ENCODE assay signal across 19 cellular contexts in genomic region chr6:44485601-44486000, GRCh38.
"Had no signal": no experiment of that assay in that cellular context is flagged by ENCODE, and none has a peak within 500 bp of the region (broad histone marks: within the 10 kb centered on the region; RNA-seq: fewer than 3 reads in every experiment).

No MANE protein-coding gene starts in this region.

- H3K27ac Mint-ChIP-seq: activated B cell treated with CpG ODN at 0.5 μM for 24 hours; activated CD4-positive, alpha-beta T cell treated with anti-CD3 and anti-CD28 coated beads, Interleukin-2, amount 10 ng/mL, durations not matched to agents 24 days and 14 days; activated T-helper 17 cell treated with anti-CD3 and anti-CD28 coated beads, Interleukin-2, amount 50 U/mL, for 72 hours; nephron had no signal

- H3K36me3 Mint-ChIP-seq: brain had no signal

- H3K9me3 ChIP-seq: heart left ventricle, left lung, ovary, sigmoid colon, upper lobe of right lung had no signal

- H3K4me1 ChIP-seq: upper lobe of right lung had no signal

- DNase-seq: activated B cell treated with CpG ODN at 0.5 μM for 24 hours; activated CD4-positive, alpha-beta T cell treated with anti-CD3 and anti-CD28 coated beads, Interleukin-2, amount 10 ng/mL, durations not matched to agents 24 days and 14 days; activated CD8-positive, alpha-beta memory T cell treated with anti-CD3 and anti-CD28 coated beads for 24 hours; activated naive CD4-positive, alpha-beta T cell treated with anti-CD3 and anti-CD28 coated beads, Interleukin-2, amount 50 U/mL, for 16 hours; cerebellar nuclear complex; heart left ventricle; islet precursor cell; left lung; mesenchymal stem cell; ovary; sigmoid colon; stimulated activated CD4-positive, alpha-beta T cell treated with anti-CD3 and anti-CD28 coated beads, Interleukin-4, amount 100 ng/mL, for 1 hour; stimulated activated CD8-positive, alpha-beta memory T cell treated with anti-CD3 and anti-CD28 coated beads, Interleukin-4, amount 100 ng/mL, for 48 hours; stimulated activated naive CD8-positive, alpha-beta T cell treated with anti-CD3 and anti-CD28 coated beads, Interleukin-15, Interleukin-2, amounts not matched to agents 100 U/mL and 50 U/mL, for 24 hours; upper lobe of right lung had no signal

- H3K4me3 Mint-ChIP-seq: activated B cell treated with CpG ODN at 0.5 μM for 24 hours; activated CD4-positive, alpha-beta T cell treated with anti-CD3 and anti-CD28 coated beads, Interleukin-2, amount 10 ng/mL, durations not matched to agents 24 days and 14 days; activated T-helper 17 cell treated with anti-CD3 and anti-CD28 coated beads, Interleukin-2, amount 50 U/mL, for 72 hours; brain; nephron had no signal

- H3K4me1 Mint-ChIP-seq: activated B cell treated with CpG ODN at 0.5 μM for 24 hours; activated CD4-positive, alpha-beta T cell treated with anti-CD3 and anti-CD28 coated beads, Interleukin-2, amount 10 ng/mL, durations not matched to agents 24 days and 14 days; activated T-helper 17 cell treated with anti-CD3 and anti-CD28 coated beads, Interleukin-2, amount 50 U/mL, for 72 hours had no signal

- H3K27ac ChIP-seq: heart left ventricle, left lung, ovary, sigmoid colon, upper lobe of right lung had no signal

- H3K36me3 ChIP-seq: heart left ventricle, left lung, ovary, sigmoid colon, upper lobe of right lung had no signal

- ATAC-seq: activated T-helper 17 cell treated with anti-CD3 and anti-CD28 coated beads, Interleukin-2, amount 50 U/mL, for 72 hours; esophagus mucosa; heart left ventricle; left lung; stimulated activated naive CD8-positive, alpha-beta T cell treated with anti-CD3 and anti-CD28 coated beads, Interleukin-15, Interleukin-2, amounts not matched to agents 100 U/mL and 50 U/mL, for 24 hours; upper lobe of right lung had no signal

- H3K9me3 Mint-ChIP-seq: activated B cell treated with CpG ODN at 0.5 μM for 24 hours; activated CD4-positive, alpha-beta T cell treated with anti-CD3 and anti-CD28 coated beads, Interleukin-2, amount 10 ng/mL, durations not matched to agents 24 days and 14 days; activated T-helper 17 cell treated with anti-CD3 and anti-CD28 coated beads, Interleukin-2, amount 50 U/mL, for 72 hours; nephron had no signal

- H3K27me3 ChIP-seq: ovary, sigmoid colon, upper lobe of right lung had no signal

- H3K4me3 ChIP-seq: heart left ventricle, left lung, ovary, sigmoid colon, upper lobe of right lung had no signal
